In genomic region chr19:5158549-5159134, GRCh38 we compare ENCODE assay signal across 5 cellular contexts.
DNase-seq lines count a peak whose midpoint lies in the region; ATAC-seq, FAIRE-seq and TF ChIP-seq lines count a peak whose summit lies in the region.
"Not testable (repeated sequence)": the region's sequence is repeated elsewhere in the genome, so short reads cannot be mapped to it uniquely, and the experiment has no call there.

No MANE protein-coding gene starts in this region.

- not testable (repeated sequence) for ATAC-seq in A549, HepG2

- not testable (repeated sequence) for H3K9me2 ChIP-seq in Karpas-422 (replicated peaks; ENCODE audit: insufficient read depth, low read length)

- not testable (repeated sequence) for TF ChIP-seq CTCF in A549 (IDR thresholded peaks at IDR 0.05); endodermal cell (conservative IDR thresholded peaks at IDR 0.05); HepG2 (CRISPR knock-in tag; IDR thresholded peaks at IDR 0.05)

- not testable (repeated sequence) for H3K36me3 ChIP-seq in Karpas-422 (ENCODE audit: insufficient read depth, low read length); endodermal cell (ENCODE audit: control insufficient read depth, insufficient read depth, low read length); HepG2 (replicated peaks in 1 of 2; ENCODE audit: control insufficient read depth in 1 of 2, insufficient read depth in 2 of 2, low read length in 2 of 2)

- WGBS in A549 (ENCODE audit: missing lambda C conversion rate) = 98% methylated on average over 6 of the region's 7 CpGs
- 96 to 97% methylated on average over 4 to 7 of the region's 7 CpGs for WGBS in endodermal cell (ENCODE audit: insufficient coverage in 1 of 2, insufficient read length in 1 of 2), 2 experiments
- WGBS in HepG2 (ENCODE audit: low lambda C conversion rate) = 93% methylated on average over 7 of the region's 7 CpGs

- H4K20me1 ChIP-seq in Karpas-422 (ENCODE audit: insufficient read depth, low read depth, low read length); HepG2 (ENCODE audit: insufficient read depth, low read length): not testable (repeated sequence)

- H3K4me1 ChIP-seq in A549; Karpas-422 (ENCODE audit: low read length); endodermal cell (ENCODE audit: control insufficient read depth, insufficient read depth, low read length); HepG2 (ENCODE audit: insufficient read depth, low read length): not testable (repeated sequence)

- not testable (repeated sequence) for H3K4me2 ChIP-seq in A549; Karpas-422 (ENCODE audit: low read depth, low read length, poor library complexity, severe bottlenecking); HepG2 (ENCODE audit: low read depth, low read length)

- TF ChIP-seq EP300 in A549 (IDR thresholded peaks at IDR 0.05); HepG2 (IDR thresholded peaks at IDR 0.05; ENCODE audit: low read depth in 2 of 2, low read length in 2 of 2); HepG2 (CRISPR knock-in tag; IDR thresholded peaks at IDR 0.05; ENCODE audit: borderline replicate concordance): not testable (repeated sequence)

- BruUV-seq in HepG2 (replicated peaks; lab: Mats Ljungman, UMichigan) = not testable (repeated sequence)

- in situ Hi-C loops in HepG2 (cut with HindIII; ENCODE audit: extremely low pct_ligation_motif_present, low pct_unique_long_range_greater_than_20kb) = not testable (repeated sequence)

- not testable (repeated sequence) for H2AFZ ChIP-seq in Karpas-422 (ENCODE audit: low read length); HepG2 (ENCODE audit: low read length)

- H3K9ac ChIP-seq in Karpas-422 (ENCODE audit: low read length); endodermal cell (ENCODE audit: extremely low read depth, low read length, poor library complexity, severe bottlenecking); HepG2 (ENCODE audit: insufficient read depth, low read depth, low read length): not testable (repeated sequence)

- H3K79me2 ChIP-seq in Karpas-422 (ENCODE audit: low read length); HepG2 (ENCODE audit: insufficient read depth, low read length): not testable (repeated sequence)

- H3K9me3 Mint-ChIP-seq in activated naive CD4-positive, alpha-beta T cell treated with anti-CD3 and anti-CD28 coated beads for 36 hours = peaks cover 19% of the 10 kb centered on the region
- peaks cover 62% of the 10 kb centered on the region for H3K9me3 Mint-ChIP-seq in endodermal cell

- H3K9me3 ChIP-seq in A549; Karpas-422 (ENCODE audit: low read length); HepG2 (ENCODE audit: low read length): not testable (repeated sequence)
- H3K9me3 ChIP-seq in endodermal cell (ENCODE audit: control insufficient read depth, low read length) = peaks cover 50% of the 10 kb centered on the region

- not testable (repeated sequence) for H3K4me3 Mint-ChIP-seq in activated naive CD4-positive, alpha-beta T cell treated with anti-CD3 and anti-CD28 coated beads for 36 hours; endodermal cell

- not testable (repeated sequence) for H3K27me3 Mint-ChIP-seq in activated naive CD4-positive, alpha-beta T cell treated with anti-CD3 and anti-CD28 coated beads for 36 hours (ENCODE audit: low read depth); endodermal cell (ENCODE audit: insufficient read depth)

- CTCF ChIA-PET in A549 (lab: Yijun Ruan, JAX) = interaction anchor here (1.1 kb wide), 1 partner anchor 110 kb away, joined by 4 read pairs; no protein-coding TSS in a partner anchor
- CTCF ChIA-PET in activated naive CD4-positive, alpha-beta T cell treated with anti-CD3 and anti-CD28 coated beads for 36 hours (lab: Charles Lee); HepG2 (lab: Yijun Ruan, JAX; ENCODE audit: low intra/inter-chr PET ratio, low total read pairs): not testable (repeated sequence)

- H3K27me3 ChIP-seq in Karpas-422 (ENCODE audit: low read length); endodermal cell (ENCODE audit: control insufficient read depth, insufficient read depth, low read length, poor library complexity, severe bottlenecking); HepG2 (ENCODE audit: control insufficient read depth in 1 of 2, insufficient read depth in 2 of 2, low read length in 2 of 2): not testable (repeated sequence)

- H3K4me3 ChIP-seq in A549; Karpas-422 (ENCODE audit: low read length); endodermal cell (ENCODE audit: low read length); HepG2 (replicated peaks in 1 of 3; ENCODE audit: insufficient read depth in 1 of 3, low read depth in 2 of 3, low read length in 3 of 3): not testable (repeated sequence)

- not testable (repeated sequence) for H3K36me3 Mint-ChIP-seq in activated naive CD4-positive, alpha-beta T cell treated with anti-CD3 and anti-CD28 coated beads for 36 hours (ENCODE audit: low read depth)
- peaks cover 24% of the 10 kb centered on the region for H3K36me3 Mint-ChIP-seq in endodermal cell (ENCODE audit: low read depth)

- H3K4me1 Mint-ChIP-seq in activated naive CD4-positive, alpha-beta T cell treated with anti-CD3 and anti-CD28 coated beads for 36 hours (ENCODE audit: low read depth) = not testable (repeated sequence)
- H3K4me1 Mint-ChIP-seq in endodermal cell = peaks cover 28% of the 10 kb centered on the region

- FAIRE-seq in A549 (lab: Jason Lieb, UNC); HepG2 (lab: Jason Lieb, UNC): not testable (repeated sequence)

- not testable (repeated sequence) for H3K27ac Mint-ChIP-seq in activated naive CD4-positive, alpha-beta T cell treated with anti-CD3 and anti-CD28 coated beads for 36 hours
- H3K27ac Mint-ChIP-seq in endodermal cell = peak overlapping the region; percentile 52

- not testable (repeated sequence) for DNase-seq in A549 (ENCODE audit: low read depth in 1 of 2, low spot score in 1 of 2); endodermal cell; HepG2 (ENCODE audit: low spot score)
- DNase-seq in Karpas-422 = peak; percentile 35
- peak; percentile 28 for DNase-seq in activated naive CD4-positive, alpha-beta T cell treated with anti-CD3 and anti-CD28 coated beads for 36 hours

- POLR2A ChIA-PET in A549 (lab: Yijun Ruan, JAX); HepG2 (lab: Yijun Ruan, JAX): not testable (repeated sequence)

- not testable (repeated sequence) for TF ChIP-seq POLR2A in A549 (IDR thresholded peaks at IDR 0.05; ENCODE audit: low read length); HepG2 (IDR thresholded peaks at IDR 0.05; ENCODE audit: insufficient read depth in 1 of 2, low read depth in 2 of 2, low read length in 2 of 2)

- TF ChIP-seq RAD21 in A549 (conservative IDR thresholded peaks at IDR 0.05 in 1 of 2, IDR thresholded peaks at IDR 0.05 in 1 of 2); HepG2 (CRISPR knock-in tag; IDR thresholded peaks at IDR 0.05): not testable (repeated sequence)

- not testable (repeated sequence) for H3K27ac ChIP-seq in A549; Karpas-422 (ENCODE audit: low read length); endodermal cell (ENCODE audit: low read depth, low read length); HepG2 (ENCODE audit: extremely low read length, insufficient read depth, low read length)

- intact Hi-C loops in activated naive CD4-positive, alpha-beta T cell treated with anti-CD3 and anti-CD28 coated beads for 36 hours (cut with micrococcal nuclease); HepG2 (cut with micrococcal nuclease; ENCODE audit: unreplicated experiment): not testable (repeated sequence)

TF ChIP-seq in A549, 52 proteins besides CTCF, POLR2A, EP300 and RAD21:
- peak; percentile 73 for TF ChIP-seq MAFK (IDR thresholded peaks at IDR 0.05; ENCODE audit: partially characterized antibody)

TF ChIP-seq in HepG2, 621 proteins besides CTCF, POLR2A, EP300 and RAD21:
- peak; percentile 22; the same call in 1 of the 2 replicates for TF ChIP-seq MAFF (IDR thresholded peaks at IDR 0.05; ENCODE audit: low read depth, low read length)
- 0 out of 4 replicates have a peak, but pooled peaks of 1 of the 2 experiments have one; percentile 21 for TF ChIP-seq MAFK (conservative IDR thresholded peaks at IDR 0.05 in 1 of 2, IDR thresholded peaks at IDR 0.05 in 1 of 2; ENCODE audit: low read length in 2 of 2)
